1 cellular context compared by ENCODE assay signal in the genomic region with DNA sequence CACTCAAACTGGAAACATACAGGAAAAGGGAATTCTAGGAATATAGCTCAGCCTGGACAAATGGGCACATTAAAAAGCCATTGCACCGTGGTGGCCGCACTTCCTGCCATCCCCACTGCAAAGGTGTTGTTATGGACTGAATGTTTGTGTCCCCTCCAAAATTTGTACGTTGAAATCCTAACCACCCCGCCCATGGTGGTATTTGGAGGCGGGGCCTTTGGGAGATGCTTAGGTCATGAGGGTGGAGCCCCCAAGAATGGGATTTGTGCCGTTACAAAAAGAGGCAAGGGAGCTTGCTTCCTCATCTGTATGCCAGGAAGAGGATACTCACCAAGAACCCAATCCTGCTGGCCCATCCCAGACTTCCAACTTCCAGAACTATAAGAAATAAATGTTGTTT.
TF ChIP-seq lines count a peak whose summit lies in the region.

No MANE protein-coding gene starts in this region.

TF ChIP-seq in HCT116, 20 proteins besides CTCF, POLR2A, EP300 and RAD21:
- TF ChIP-seq, protein P1, sequence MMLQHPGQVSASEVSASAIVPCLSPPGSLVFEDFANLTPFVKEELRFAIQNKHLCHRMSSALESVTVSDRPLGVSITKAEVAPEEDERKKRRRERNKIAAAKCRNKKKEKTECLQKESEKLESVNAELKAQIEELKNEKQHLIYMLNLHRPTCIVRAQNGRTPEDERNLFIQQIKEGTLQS (IDR thresholded peaks at IDR 0.05): no peak
- TF ChIP-seq ELF1 (IDR thresholded peaks at IDR 0.05; ENCODE audit: borderline replicate concordance, low read depth) (no peak), FOSL1 (IDR thresholded peaks at IDR 0.05; ENCODE audit: low read depth) (no peak)
- TF ChIP-seq, protein P2, sequence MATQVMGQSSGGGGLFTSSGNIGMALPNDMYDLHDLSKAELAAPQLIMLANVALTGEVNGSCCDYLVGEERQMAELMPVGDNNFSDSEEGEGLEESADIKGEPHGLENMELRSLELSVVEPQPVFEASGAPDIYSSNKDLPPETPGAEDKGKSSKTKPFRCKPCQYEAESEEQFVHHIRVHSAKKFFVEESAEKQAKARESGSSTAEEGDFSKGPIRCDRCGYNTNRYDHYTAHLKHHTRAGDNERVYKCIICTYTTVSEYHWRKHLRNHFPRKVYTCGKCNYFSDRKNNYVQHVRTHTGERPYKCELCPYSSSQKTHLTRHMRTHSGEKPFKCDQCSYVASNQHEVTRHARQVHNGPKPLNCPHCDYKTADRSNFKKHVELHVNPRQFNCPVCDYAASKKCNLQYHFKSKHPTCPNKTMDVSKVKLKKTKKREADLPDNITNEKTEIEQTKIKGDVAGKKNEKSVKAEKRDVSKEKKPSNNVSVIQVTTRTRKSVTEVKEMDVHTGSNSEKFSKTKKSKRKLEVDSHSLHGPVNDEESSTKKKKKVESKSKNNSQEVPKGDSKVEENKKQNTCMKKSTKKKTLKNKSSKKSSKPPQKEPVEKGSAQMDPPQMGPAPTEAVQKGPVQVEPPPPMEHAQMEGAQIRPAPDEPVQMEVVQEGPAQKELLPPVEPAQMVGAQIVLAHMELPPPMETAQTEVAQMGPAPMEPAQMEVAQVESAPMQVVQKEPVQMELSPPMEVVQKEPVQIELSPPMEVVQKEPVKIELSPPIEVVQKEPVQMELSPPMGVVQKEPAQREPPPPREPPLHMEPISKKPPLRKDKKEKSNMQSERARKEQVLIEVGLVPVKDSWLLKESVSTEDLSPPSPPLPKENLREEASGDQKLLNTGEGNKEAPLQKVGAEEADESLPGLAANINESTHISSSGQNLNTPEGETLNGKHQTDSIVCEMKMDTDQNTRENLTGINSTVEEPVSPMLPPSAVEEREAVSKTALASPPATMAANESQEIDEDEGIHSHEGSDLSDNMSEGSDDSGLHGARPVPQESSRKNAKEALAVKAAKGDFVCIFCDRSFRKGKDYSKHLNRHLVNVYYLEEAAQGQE (IDR thresholded peaks at IDR 0.05; ENCODE audit: low read depth): no peak
